1 cellular context compared by ENCODE assay signal in the genomic region with DNA sequence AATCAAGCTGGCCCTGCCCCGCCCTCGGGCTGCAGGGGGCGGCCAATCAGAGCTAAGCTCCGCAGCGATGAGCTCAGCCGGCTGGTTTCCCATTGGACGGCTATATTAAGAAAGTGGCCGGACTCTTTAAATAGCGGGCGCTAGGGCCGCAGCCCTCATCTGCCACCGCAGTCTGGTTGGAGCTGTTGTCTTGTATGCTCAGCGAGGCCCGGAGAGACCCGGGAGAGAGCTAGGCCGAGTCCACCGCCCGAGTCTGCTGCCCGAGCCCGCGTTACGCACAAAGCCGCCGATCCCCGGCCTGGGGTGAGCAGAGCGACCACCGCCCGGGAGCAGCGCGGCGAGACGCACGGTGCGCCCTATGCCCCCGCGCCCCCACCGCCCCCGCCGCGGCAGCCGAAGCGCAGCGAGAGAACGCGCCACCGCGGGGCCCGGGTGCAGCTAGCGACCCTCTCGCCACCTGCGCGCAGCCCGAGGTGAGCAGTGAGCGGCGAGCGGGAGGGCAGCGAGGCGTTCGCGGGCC.
A peak's percentile ranks its signal among the peaks of the same experiment; 100 is the strongest.
TF ChIP-seq lines count a peak whose summit lies in the region.

A gene (plus strand): TSS at position 158 of the 520 bp plus-strand sequence. CDS start 392 bp downstream, outside the sequence.

TF ChIP-seq in HepG2, 621 proteins besides CTCF, POLR2A, EP300 and RAD21 (continued from another document and continues in another):
- TF ChIP-seq, protein P1, sequence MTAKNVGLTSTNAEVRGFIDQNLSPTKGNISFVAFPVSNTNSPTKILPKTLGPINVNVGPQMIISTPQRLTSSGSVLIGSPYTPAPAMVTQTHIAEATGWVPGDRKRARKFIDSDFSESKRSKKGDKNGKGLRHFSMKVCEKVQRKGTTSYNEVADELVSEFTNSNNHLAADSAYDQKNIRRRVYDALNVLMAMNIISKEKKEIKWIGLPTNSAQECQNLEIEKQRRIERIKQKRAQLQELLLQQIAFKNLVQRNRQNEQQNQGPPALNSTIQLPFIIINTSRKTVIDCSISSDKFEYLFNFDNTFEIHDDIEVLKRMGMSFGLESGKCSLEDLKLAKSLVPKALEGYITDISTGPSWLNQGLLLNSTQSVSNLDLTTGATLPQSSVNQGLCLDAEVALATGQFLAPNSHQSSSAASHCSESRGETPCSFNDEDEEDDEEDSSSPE (CRISPR knock-in tag; IDR thresholded peaks at IDR 0.05), result peak; percentile 46; the same call in 1 of the 2 replicates
- TF ChIP-seq ZNF598 (CRISPR knock-in tag; IDR thresholded peaks at IDR 0.05; ENCODE audit: borderline replicate concordance) (0 out of 2 replicates have a peak, but pooled peaks have one; percentile 27), ZNF136 (CRISPR knock-in tag; IDR thresholded peaks at IDR 0.05; ENCODE audit: low read depth) (no peak), SRSF4 (IDR thresholded peaks at IDR 0.05; ENCODE audit: low read depth, low read length, poor library complexity, severe bottlenecking) (peak; percentile 100), ZNF335 (CRISPR knock-in tag; IDR thresholded peaks at IDR 0.05) (0 out of 2 replicates have a peak, but pooled peaks have one; percentile 33), MTF2 (CRISPR knock-in tag; IDR thresholded peaks at IDR 0.05; ENCODE audit: borderline replicate concordance) (no peak), NFYC (CRISPR knock-in tag; IDR thresholded peaks at IDR 0.05) (peak; percentile 92), SMYD3 (CRISPR knock-in tag; IDR thresholded peaks at IDR 0.05) (peak; percentile 88; the same call in 1 of the 2 replicates), EHMT2 (IDR thresholded peaks at IDR 0.05; ENCODE audit: borderline replicate concordance, low read depth, low read length) (no peak), TAF15 (IDR thresholded peaks at IDR 0.05; ENCODE audit: low read depth, low read length, poor library complexity, severe bottlenecking) (no peak), CBX5 (CRISPR knock-in tag; IDR thresholded peaks at IDR 0.05; ENCODE audit: borderline replicate concordance) (no peak; the same call in 1 of the 2 replicates), ZNF264 (CRISPR knock-in tag; IDR thresholded peaks at IDR 0.05) (peak; percentile 47; the same call in 1 of the 2 replicates), NRL (CRISPR knock-in tag; IDR thresholded peaks at IDR 0.05; ENCODE audit: borderline replicate concordance) (peak; percentile 29; the same call in 1 of the 2 replicates), ZNF709 (CRISPR knock-in tag; IDR thresholded peaks at IDR 0.05) (peak; percentile 97), REL (CRISPR knock-in tag; conservative IDR thresholded peaks at IDR 0.05) (no peak; the same call in 1 of the 2 replicates), TBP (CRISPR knock-in tag; IDR thresholded peaks at IDR 0.05) (no peak), MXD4 (CRISPR knock-in tag; IDR thresholded peaks at IDR 0.05) (peak; percentile 74), PPARG (CRISPR knock-in tag; conservative IDR thresholded peaks at IDR 0.05) (no peak; the same call in 1 of the 2 replicates), CCAR2 (optimal IDR thresholded peaks at IDR 0.05; ENCODE audit: low read depth, low read length) (no peak), ZNF33B (CRISPR knock-in tag; IDR thresholded peaks at IDR 0.05) (no peak), ZFP82 (CRISPR knock-in tag; IDR thresholded peaks at IDR 0.05; ENCODE audit: borderline replicate concordance) (0 out of 2 replicates have a peak, but pooled peaks have one; percentile 44), ZNF670 (CRISPR knock-in tag; IDR thresholded peaks at IDR 0.05; ENCODE audit: borderline replicate concordance) (peak; percentile 96; the same call in 1 of the 2 replicates), TP53 (CRISPR knock-in tag; conservative IDR thresholded peaks at IDR 0.05) (peak; percentile 86; the same call in 1 of the 2 replicates), ZBTB38 (CRISPR knock-in tag; IDR thresholded peaks at IDR 0.05) (no peak), MZF1 (CRISPR knock-in tag; IDR thresholded peaks at IDR 0.05; ENCODE audit: borderline replicate concordance) (peak; percentile 75; the same call in 1 of the 2 replicates), ZNF678 (CRISPR knock-in tag; IDR thresholded peaks at IDR 0.05) (no peak), ZNF790 (CRISPR knock-in tag; IDR thresholded peaks at IDR 0.05; ENCODE audit: borderline replicate concordance) (peak; percentile 98; the same call in 1 of the 2 replicates)
- TF ChIP-seq, protein P2, sequence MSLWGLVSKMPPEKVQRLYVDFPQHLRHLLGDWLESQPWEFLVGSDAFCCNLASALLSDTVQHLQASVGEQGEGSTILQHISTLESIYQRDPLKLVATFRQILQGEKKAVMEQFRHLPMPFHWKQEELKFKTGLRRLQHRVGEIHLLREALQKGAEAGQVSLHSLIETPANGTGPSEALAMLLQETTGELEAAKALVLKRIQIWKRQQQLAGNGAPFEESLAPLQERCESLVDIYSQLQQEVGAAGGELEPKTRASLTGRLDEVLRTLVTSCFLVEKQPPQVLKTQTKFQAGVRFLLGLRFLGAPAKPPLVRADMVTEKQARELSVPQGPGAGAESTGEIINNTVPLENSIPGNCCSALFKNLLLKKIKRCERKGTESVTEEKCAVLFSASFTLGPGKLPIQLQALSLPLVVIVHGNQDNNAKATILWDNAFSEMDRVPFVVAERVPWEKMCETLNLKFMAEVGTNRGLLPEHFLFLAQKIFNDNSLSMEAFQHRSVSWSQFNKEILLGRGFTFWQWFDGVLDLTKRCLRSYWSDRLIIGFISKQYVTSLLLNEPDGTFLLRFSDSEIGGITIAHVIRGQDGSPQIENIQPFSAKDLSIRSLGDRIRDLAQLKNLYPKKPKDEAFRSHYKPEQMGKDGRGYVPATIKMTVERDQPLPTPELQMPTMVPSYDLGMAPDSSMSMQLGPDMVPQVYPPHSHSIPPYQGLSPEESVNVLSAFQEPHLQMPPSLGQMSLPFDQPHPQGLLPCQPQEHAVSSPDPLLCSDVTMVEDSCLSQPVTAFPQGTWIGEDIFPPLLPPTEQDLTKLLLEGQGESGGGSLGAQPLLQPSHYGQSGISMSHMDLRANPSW (CRISPR knock-in tag; IDR thresholded peaks at IDR 0.05; ENCODE audit: borderline replicate concordance), result 0 out of 2 replicates have a peak, but pooled peaks have one; percentile 14
- TF ChIP-seq, protein P3, sequence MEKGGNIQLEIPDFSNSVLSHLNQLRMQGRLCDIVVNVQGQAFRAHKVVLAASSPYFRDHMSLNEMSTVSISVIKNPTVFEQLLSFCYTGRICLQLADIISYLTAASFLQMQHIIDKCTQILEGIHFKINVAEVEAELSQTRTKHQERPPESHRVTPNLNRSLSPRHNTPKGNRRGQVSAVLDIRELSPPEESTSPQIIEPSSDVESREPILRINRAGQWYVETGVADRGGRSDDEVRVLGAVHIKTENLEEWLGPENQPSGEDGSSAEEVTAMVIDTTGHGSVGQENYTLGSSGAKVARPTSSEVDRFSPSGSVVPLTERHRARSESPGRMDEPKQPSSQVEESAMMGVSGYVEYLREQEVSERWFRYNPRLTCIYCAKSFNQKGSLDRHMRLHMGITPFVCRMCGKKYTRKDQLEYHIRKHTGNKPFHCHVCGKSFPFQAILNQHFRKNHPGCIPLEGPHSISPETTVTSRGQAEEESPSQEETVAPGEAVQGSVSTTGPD (CRISPR knock-in tag; IDR thresholded peaks at IDR 0.05), result no peak
- TF ChIP-seq, protein P4, sequence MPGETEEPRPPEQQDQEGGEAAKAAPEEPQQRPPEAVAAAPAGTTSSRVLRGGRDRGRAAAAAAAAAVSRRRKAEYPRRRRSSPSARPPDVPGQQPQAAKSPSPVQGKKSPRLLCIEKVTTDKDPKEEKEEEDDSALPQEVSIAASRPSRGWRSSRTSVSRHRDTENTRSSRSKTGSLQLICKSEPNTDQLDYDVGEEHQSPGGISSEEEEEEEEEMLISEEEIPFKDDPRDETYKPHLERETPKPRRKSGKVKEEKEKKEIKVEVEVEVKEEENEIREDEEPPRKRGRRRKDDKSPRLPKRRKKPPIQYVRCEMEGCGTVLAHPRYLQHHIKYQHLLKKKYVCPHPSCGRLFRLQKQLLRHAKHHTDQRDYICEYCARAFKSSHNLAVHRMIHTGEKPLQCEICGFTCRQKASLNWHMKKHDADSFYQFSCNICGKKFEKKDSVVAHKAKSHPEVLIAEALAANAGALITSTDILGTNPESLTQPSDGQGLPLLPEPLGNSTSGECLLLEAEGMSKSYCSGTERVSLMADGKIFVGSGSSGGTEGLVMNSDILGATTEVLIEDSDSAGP (CRISPR knock-in tag; IDR thresholded peaks at IDR 0.05; ENCODE audit: borderline replicate concordance), result no peak; the same call in 1 of the 2 replicates
- TF ChIP-seq, protein P5, sequence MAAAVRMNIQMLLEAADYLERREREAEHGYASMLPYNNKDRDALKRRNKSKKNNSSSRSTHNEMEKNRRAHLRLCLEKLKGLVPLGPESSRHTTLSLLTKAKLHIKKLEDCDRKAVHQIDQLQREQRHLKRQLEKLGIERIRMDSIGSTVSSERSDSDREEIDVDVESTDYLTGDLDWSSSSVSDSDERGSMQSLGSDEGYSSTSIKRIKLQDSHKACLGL (CRISPR knock-in tag; IDR thresholded peaks at IDR 0.05), result peak; percentile 82
- TF ChIP-seq, protein P6, sequence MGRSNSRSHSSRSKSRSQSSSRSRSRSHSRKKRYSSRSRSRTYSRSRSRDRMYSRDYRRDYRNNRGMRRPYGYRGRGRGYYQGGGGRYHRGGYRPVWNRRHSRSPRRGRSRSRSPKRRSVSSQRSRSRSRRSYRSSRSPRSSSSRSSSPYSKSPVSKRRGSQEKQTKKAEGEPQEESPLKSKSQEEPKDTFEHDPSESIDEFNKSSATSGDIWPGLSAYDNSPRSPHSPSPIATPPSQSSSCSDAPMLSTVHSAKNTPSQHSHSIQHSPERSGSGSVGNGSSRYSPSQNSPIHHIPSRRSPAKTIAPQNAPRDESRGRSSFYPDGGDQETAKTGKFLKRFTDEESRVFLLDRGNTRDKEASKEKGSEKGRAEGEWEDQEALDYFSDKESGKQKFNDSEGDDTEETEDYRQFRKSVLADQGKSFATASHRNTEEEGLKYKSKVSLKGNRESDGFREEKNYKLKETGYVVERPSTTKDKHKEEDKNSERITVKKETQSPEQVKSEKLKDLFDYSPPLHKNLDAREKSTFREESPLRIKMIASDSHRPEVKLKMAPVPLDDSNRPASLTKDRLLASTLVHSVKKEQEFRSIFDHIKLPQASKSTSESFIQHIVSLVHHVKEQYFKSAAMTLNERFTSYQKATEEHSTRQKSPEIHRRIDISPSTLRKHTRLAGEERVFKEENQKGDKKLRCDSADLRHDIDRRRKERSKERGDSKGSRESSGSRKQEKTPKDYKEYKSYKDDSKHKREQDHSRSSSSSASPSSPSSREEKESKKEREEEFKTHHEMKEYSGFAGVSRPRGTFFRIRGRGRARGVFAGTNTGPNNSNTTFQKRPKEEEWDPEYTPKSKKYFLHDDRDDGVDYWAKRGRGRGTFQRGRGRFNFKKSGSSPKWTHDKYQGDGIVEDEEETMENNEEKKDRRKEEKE (IDR thresholded peaks at IDR 0.05), result no peak
- TF ChIP-seq, protein P7, sequence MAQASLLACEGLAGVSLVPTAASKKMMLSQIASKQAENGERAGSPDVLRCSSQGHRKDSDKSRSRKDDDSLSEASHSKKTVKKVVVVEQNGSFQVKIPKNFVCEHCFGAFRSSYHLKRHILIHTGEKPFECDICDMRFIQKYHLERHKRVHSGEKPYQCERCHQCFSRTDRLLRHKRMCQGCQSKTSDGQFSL (CRISPR knock-in tag; IDR thresholded peaks at IDR 0.05), result 0 out of 2 replicates have a peak, but pooled peaks have one; percentile 61
- TF ChIP-seq, protein P8, sequence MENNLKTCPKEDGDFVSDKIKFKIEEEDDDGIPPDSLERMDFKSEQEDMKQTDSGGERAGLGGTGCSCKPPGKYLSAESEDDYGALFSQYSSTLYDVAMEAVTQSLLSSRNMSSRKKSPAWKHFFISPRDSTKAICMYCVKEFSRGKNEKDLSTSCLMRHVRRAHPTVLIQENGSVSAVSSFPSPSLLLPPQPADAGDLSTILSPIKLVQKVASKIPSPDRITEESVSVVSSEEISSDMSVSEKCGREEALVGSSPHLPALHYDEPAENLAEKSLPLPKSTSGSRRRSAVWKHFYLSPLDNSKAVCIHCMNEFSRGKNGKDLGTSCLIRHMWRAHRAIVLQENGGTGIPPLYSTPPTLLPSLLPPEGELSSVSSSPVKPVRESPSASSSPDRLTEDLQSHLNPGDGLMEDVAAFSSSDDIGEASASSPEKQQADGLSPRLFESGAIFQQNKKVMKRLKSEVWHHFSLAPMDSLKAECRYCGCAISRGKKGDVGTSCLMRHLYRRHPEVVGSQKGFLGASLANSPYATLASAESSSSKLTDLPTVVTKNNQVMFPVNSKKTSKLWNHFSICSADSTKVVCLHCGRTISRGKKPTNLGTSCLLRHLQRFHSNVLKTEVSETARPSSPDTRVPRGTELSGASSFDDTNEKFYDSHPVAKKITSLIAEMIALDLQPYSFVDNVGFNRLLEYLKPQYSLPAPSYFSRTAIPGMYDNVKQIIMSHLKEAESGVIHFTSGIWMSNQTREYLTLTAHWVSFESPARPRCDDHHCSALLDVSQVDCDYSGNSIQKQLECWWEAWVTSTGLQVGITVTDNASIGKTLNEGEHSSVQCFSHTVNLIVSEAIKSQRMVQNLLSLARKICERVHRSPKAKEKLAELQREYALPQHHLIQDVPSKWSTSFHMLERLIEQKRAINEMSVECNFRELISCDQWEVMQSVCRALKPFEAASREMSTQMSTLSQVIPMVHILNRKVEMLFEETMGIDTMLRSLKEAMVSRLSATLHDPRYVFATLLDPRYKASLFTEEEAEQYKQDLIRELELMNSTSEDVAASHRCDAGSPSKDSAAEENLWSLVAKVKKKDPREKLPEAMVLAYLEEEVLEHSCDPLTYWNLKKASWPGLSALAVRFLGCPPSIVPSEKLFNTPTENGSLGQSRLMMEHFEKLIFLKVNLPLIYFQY (CRISPR knock-in tag; IDR thresholded peaks at IDR 0.05; ENCODE audit: borderline replicate concordance), result peak; percentile 91
- TF ChIP-seq, protein P9, sequence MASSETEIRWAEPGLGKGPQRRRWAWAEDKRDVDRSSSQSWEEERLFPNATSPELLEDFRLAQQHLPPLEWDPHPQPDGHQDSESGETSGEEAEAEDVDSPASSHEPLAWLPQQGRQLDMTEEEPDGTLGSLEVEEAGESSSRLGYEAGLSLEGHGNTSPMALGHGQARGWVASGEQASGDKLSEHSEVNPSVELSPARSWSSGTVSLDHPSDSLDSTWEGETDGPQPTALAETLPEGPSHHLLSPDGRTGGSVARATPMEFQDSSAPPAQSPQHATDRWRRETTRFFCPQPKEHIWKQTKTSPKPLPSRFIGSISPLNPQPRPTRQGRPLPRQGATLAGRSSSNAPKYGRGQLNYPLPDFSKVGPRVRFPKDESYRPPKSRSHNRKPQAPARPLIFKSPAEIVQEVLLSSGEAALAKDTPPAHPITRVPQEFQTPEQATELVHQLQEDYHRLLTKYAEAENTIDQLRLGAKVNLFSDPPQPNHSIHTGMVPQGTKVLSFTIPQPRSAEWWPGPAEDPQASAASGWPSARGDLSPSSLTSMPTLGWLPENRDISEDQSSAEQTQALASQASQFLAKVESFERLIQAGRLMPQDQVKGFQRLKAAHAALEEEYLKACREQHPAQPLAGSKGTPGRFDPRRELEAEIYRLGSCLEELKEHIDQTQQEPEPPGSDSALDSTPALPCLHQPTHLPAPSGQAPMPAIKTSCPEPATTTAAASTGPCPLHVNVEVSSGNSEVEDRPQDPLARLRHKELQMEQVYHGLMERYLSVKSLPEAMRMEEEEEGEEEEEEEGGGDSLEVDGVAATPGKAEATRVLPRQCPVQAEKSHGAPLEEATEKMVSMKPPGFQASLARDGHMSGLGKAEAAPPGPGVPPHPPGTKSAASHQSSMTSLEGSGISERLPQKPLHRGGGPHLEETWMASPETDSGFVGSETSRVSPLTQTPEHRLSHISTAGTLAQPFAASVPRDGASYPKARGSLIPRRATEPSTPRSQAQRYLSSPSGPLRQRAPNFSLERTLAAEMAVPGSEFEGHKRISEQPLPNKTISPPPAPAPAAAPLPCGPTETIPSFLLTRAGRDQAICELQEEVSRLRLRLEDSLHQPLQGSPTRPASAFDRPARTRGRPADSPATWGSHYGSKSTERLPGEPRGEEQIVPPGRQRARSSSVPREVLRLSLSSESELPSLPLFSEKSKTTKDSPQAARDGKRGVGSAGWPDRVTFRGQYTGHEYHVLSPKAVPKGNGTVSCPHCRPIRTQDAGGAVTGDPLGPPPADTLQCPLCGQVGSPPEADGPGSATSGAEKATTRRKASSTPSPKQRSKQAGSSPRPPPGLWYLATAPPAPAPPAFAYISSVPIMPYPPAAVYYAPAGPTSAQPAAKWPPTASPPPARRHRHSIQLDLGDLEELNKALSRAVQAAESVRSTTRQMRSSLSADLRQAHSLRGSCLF (CRISPR knock-in tag; IDR thresholded peaks at IDR 0.05; ENCODE audit: borderline replicate concordance), result 0 out of 2 replicates have a peak, but pooled peaks have one; percentile 24
